ENCODE assay signal across 27 cellular contexts in the genomic region with DNA sequence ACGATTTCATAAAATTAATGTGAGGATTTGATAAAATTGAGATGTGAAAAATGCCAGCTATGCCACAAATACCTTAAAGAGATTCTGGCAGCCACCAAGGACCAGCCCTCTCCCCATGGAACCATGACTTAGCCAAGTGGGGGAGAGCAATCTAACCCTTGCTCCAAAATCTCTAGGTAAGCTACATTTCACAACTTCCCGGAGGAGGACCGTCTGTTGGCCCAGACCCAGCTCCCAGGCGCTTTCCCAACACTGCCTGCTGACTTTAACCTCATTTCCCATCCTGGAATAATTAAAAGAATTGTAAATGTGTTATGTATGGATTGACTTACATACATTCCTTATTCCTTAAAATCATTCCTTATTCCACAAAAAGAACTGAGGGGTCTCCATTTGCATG. TPM values are rescaled to one million over a fixed set of nuclear protein-coding genes. Genes with fewer than 3 reads are reported as not detected.
DNase-seq lines count a peak whose midpoint lies in the region; ATAC-seq and TF ChIP-seq lines count a peak whose summit lies in the region.
"Had no signal": no experiment of that assay in that cellular context is flagged by ENCODE, and none has a peak within 500 bp of the region (broad histone marks: within the 10 kb centered on the region; RNA-seq: fewer than 3 reads in every experiment).

No MANE protein-coding gene starts in this region.

- no peak for TF ChIP-seq CTCF in fibroblast of pulmonary artery (IDR thresholded peaks at IDR 0.05; ENCODE audit: low read length, missing control alignments)
- no peak for TF ChIP-seq CTCF in ovary (IDR thresholded peaks at IDR 0.05)

- H3K4me3 ChIP-seq in fibroblast of pulmonary artery (replicated peaks; ENCODE audit: low read depth, low read length) (no peak overlapping the region), ovary (no peak overlapping the region)
- H3K4me3 ChIP-seq: A549, GM12878, K562 had no signal

- no peak overlapping the region for H3K27ac ChIP-seq in ovary
- H3K27ac ChIP-seq: A549, RWPE1 had no signal

- H3K4me1 ChIP-seq in ovary (ENCODE audit: insufficient read depth), result peaks cover 2% of the 10 kb centered on the region
- H3K4me1 ChIP-seq: A549 had no signal

- H3K27me3 ChIP-seq in ovary, result no peaks in the 10 kb centered on the region

- 44 to 55% (median 52%) methylated on average over 4 of the region's 4 CpGs for WGBS in ovary, 3 donors

- TF ChIP-seq EP300 in ovary (IDR thresholded peaks at IDR 0.05), result no peak

- DNase-seq in Daoy (ENCODE audit: low read depth), result peak; percentile 13
- peak; percentile 39 for DNase-seq in NCI-H226
- DNase-seq in fibroblast of pulmonary artery (ENCODE audit: low read depth), result peak; percentile 22
- peak in 4 of 5 donors; percentile 30 to 54 (median 42) for DNase-seq in ovary
- DNase-seq in NCI-H2196 (lab: John Stamatoyannopoulos, UW; ENCODE audit: unreplicated experiment), result no peak
- DNase-seq: C1 segment of cervical spinal cord; CD4-positive, alpha-beta memory T cell; COR-L47; DMS53; Kasumi-1; MV-4-11; NCI-H1105; NCI-H146; NCI-H1930; NCI-H2107; NCI-H510A; NCI-H69; SHP77 had no signal

- intact Hi-C loops in ovary (cut with DNase I), result no loop called here

- no peaks in the 10 kb centered on the region for H3K36me3 ChIP-seq in ovary

- H3K9me3 ChIP-seq in ovary, result no peaks in the 10 kb centered on the region
- H3K9me3 ChIP-seq: A549 had no signal

- no peak for TF ChIP-seq POLR2A in ovary (IDR thresholded peaks at IDR 0.05)

- ATAC-seq in HG03135 (IDR thresholded peaks at IDR 0.05; ENCODE audit: unreplicated experiment), result no peak
- no peak for ATAC-seq in HG02981 (IDR thresholded peaks at IDR 0.05; ENCODE audit: unreplicated experiment)
- ATAC-seq: A549, HCT116, K562, Panc1 had no signal

RNA-seq across cellular contexts. Expression of gene TENM4, which starts 47.5 kb away (rescaled TPM):
- 13.6 and 23.5 TPM in 2 replicates for total RNA-seq in Daoy (2014; rRNA removed; shearing (Covaris generic))
- 100 to 1,000 TPM in 5 of 7 donors, 10 to 100 TPM in 2; 61.2 to 206 (median 117) TPM for total RNA-seq in ovary
- polyA plus RNA-seq in ovary, result 10 to 100 TPM; 11.0 to 19.3 TPM
- total RNA-seq: HT-29 had no signal
- polyA plus RNA-seq: K562 had no signal
